Comparison of ENCODE assay signal across 33 cellular contexts in the genomic region with DNA sequence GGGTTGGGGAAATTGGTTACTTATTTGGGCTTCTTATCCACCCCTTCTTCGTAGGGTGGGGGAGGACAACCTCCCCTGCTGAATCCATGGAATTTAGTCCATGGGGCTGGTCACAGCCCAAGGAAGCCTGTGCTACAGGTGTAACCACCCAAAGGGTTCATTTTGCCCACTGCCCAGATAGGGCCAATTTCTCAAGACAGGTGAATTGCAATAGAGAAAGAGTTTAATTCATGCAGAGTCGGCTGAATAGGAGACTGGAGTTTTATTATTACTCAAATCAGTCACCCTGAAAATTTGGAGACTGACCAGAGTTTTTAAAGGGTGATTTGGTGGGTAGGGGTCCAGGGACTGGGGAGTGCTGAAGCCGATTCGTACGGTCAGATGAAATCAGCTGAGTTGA.
A peak's percentile ranks its signal among the peaks of the same experiment; 100 is the strongest.
DNase-seq lines count a peak whose midpoint lies in the region; ATAC-seq and TF ChIP-seq lines count a peak whose summit lies in the region.
"Had no signal": no experiment of that assay in that cellular context is flagged by ENCODE, and none has a peak within 500 bp of the region (broad histone marks: within the 10 kb centered on the region; RNA-seq: fewer than 3 reads in every experiment).

No MANE protein-coding gene starts in this region.

- DNase-seq in GM23338 (ENCODE audit: low spot score): no peak
- no peak for DNase-seq in AG08396 (ENCODE audit: low spot score)
- no peak for DNase-seq in HUDEP-2 (lab: John Stamatoyannopoulos, UW; ENCODE audit: unreplicated experiment in 76 of 76)
- DNase-seq in endothelial cell (ENCODE audit: low spot score): no peak
- DNase-seq: 8988T; ACHN; AML-193; BE2C; C1 segment of cervical spinal cord; Caco-2; Calu3; CD4-positive, alpha-beta memory T cell; CD4-positive, alpha-beta T cell; CD4-positive, CD25-positive, alpha-beta regulatory T cell; CD8-positive, alpha-beta memory T cell; CD8-positive, alpha-beta T cell; COR-L47; DMS 273 treated with DMSO at 0.1 percent for 48 hours; DMS153; DMS53; DMS79; DMS79 treated with DMSO at 0.1 percent for 48 hours; DND-41; EL had no signal

- H3K79me2 ChIP-seq in GM23338 (replicated peaks; ENCODE audit: insufficient read depth): no peaks in the 10 kb centered on the region

- no peak for TF ChIP-seq CTCF in GM23338 (conservative IDR thresholded peaks at IDR 0.05; ENCODE audit: low read depth in 2 of 2)
- no peak for TF ChIP-seq CTCF in HEK293 (tag by site-specific recombination; IDR thresholded peaks at IDR 0.05)
- TF ChIP-seq CTCF in endothelial cell (IDR thresholded peaks at IDR 0.05; ENCODE audit: unreplicated experiment): no peak

- peaks cover 4% of the 10 kb centered on the region; the same call in 1 of the 2 replicates for H3K9me2 ChIP-seq in GM23338 (ENCODE audit: insufficient read depth)

- H3K9ac ChIP-seq in BLaER1: no peak overlapping the region
- H3K9ac ChIP-seq in BLaER1 treated with 17β-estradiol and CSF1 and Interleukin-3, amounts not matched to agents 10 nM and 100 nM: no peak overlapping the region

- H3K9me3 ChIP-seq in BLaER1 (peaks cover 24% of the 10 kb centered on the region), HEK293 (ENCODE audit: control insufficient read depth, insufficient read depth, low read depth, low read length) (no peaks in the 10 kb centered on the region)
- H3K9me3 ChIP-seq in BLaER1 treated with 17β-estradiol and CSF1 and Interleukin-3, amounts not matched to agents 10 nM and 100 nM (replicated peaks in 1 of 11): peaks cover 22 to 34% (median 25%) of the 10 kb centered on the region in 11 experiments

- H3K27me3 Mint-ChIP-seq in GM23338 (ENCODE audit: insufficient read depth, low read depth, poor library complexity) (peaks cover 1% of the 10 kb centered on the region), endothelial cell (ENCODE audit: unreplicated experiment) (no peaks in the 10 kb centered on the region)

- H3K4me3 ChIP-seq in BLaER1: 0 out of 2 replicates have a peak overlapping the region, but pooled peaks have one; percentile 22
- no peak overlapping the region for H3K4me3 ChIP-seq in BLaER1 treated with 17β-estradiol and CSF1 and Interleukin-3, amounts not matched to agents 10 nM and 100 nM
- no peak overlapping the region for H3K4me3 ChIP-seq in GM23338
- H3K4me3 ChIP-seq in HEK293 (ENCODE audit: low read depth, low read length): no peak overlapping the region
- H3K4me3 ChIP-seq: A549 had no signal

- H3K4me1 ChIP-seq in BLaER1 (peaks cover 27% of the 10 kb centered on the region), GM23338 (ENCODE audit: insufficient read depth) (no peaks in the 10 kb centered on the region), HEK293 (ENCODE audit: control insufficient read depth, insufficient read depth, low read length) (no peaks in the 10 kb centered on the region)
- peaks cover 12 to 21% (median 16%) of the 10 kb centered on the region in 10 experiments; a peak in 19 of 20 replicates for H3K4me1 ChIP-seq in BLaER1 treated with 17β-estradiol and CSF1 and Interleukin-3, amounts not matched to agents 10 nM and 100 nM
- H3K4me1 ChIP-seq: A549, BE2C, Caco-2 had no signal

- H3K27ac Mint-ChIP-seq in GM23338: no peak overlapping the region
- H3K27ac Mint-ChIP-seq in endothelial cell (ENCODE audit: unreplicated experiment): no peak overlapping the region
- H3K27ac Mint-ChIP-seq: B cell; CD14-positive monocyte; CD4-positive, alpha-beta memory T cell; CD4-positive, alpha-beta T cell; CD4-positive, CD25-positive, alpha-beta regulatory T cell; CD8-positive, alpha-beta memory T cell; CD8-positive, alpha-beta T cell had no signal

- H3K36me3 Mint-ChIP-seq in GM23338 (ENCODE audit: low read depth): peaks cover 14% of the 10 kb centered on the region
- H3K36me3 Mint-ChIP-seq in endothelial cell (ENCODE audit: low read depth, unreplicated experiment): no peaks in the 10 kb centered on the region
- H3K36me3 Mint-ChIP-seq: CD14-positive monocyte; CD4-positive, CD25-positive, alpha-beta regulatory T cell; CD8-positive, alpha-beta memory T cell; CD8-positive, alpha-beta T cell had no signal

- CTCF ChIA-PET in HEK293 (lab: Yijun Ruan, JAX): no interaction called here

- H3K4me3 Mint-ChIP-seq in GM23338 (no peak overlapping the region), endothelial cell (ENCODE audit: unreplicated experiment) (no peak overlapping the region)
- H3K4me3 Mint-ChIP-seq: B cell; CD14-positive monocyte; CD4-positive, alpha-beta memory T cell; CD4-positive, alpha-beta T cell; CD4-positive, CD25-positive, alpha-beta regulatory T cell; CD8-positive, alpha-beta memory T cell; CD8-positive, alpha-beta T cell had no signal

- peak overlapping the region; percentile 18 for H2AFZ ChIP-seq in GM23338

- H3K27me3 ChIP-seq in BLaER1: no peaks in the 10 kb centered on the region
- H3K27me3 ChIP-seq in BLaER1 treated with 17β-estradiol and CSF1 and Interleukin-3, amounts not matched to agents 10 nM and 100 nM: no peaks in the 10 kb centered on the region
- no peaks in the 10 kb centered on the region for H3K27me3 ChIP-seq in GM23338 (ENCODE audit: insufficient read depth)
- H3K27me3 ChIP-seq: BE2C had no signal

- H3K4me1 Mint-ChIP-seq in GM23338 (peaks cover 7% of the 10 kb centered on the region; the same call in 1 of the 3 replicates), endothelial cell (ENCODE audit: unreplicated experiment) (peaks cover 8% of the 10 kb centered on the region)
- H3K4me1 Mint-ChIP-seq: B cell; CD14-positive monocyte; CD4-positive, alpha-beta memory T cell; CD4-positive, CD25-positive, alpha-beta regulatory T cell; CD8-positive, alpha-beta memory T cell had no signal

- H3K4me2 ChIP-seq in BLaER1 (peak overlapping the region; percentile 64), GM23338 (no peak overlapping the region)
- peak overlapping the region in 9 of 11 experiments; percentile 15 to 74 (median 58); a peak in 17 of 22 replicates for H3K4me2 ChIP-seq in BLaER1 treated with 17β-estradiol and CSF1 and Interleukin-3, amounts not matched to agents 10 nM and 100 nM
- H3K4me2 ChIP-seq: A549 had no signal

- no peaks in the 10 kb centered on the region for H3K36me3 ChIP-seq in BLaER1
- H3K36me3 ChIP-seq in BLaER1 treated with 17β-estradiol and CSF1 and Interleukin-3, amounts not matched to agents 10 nM and 100 nM: no peaks in the 10 kb centered on the region
- no peaks in the 10 kb centered on the region for H3K36me3 ChIP-seq in GM23338 (ENCODE audit: insufficient read depth)
- H3K36me3 ChIP-seq in HEK293 (ENCODE audit: control insufficient read depth in 2 of 2, insufficient read depth in 1 of 2, low read length in 2 of 2): no peaks in the 10 kb centered on the region
- H3K36me3 ChIP-seq: BE2C had no signal

- POLR2A ChIA-PET in HEK293 (lab: Yijun Ruan, JAX): no interaction called here

- H4K20me1 ChIP-seq in BLaER1 (no peaks in the 10 kb centered on the region), GM23338 (replicated peaks; ENCODE audit: insufficient read depth) (no peaks in the 10 kb centered on the region)
- H4K20me1 ChIP-seq in BLaER1 treated with 17β-estradiol and CSF1 and Interleukin-3, amounts not matched to agents 10 nM and 100 nM: no peaks in the 10 kb centered on the region

- ATAC-seq in GM23338: no peak
- no peak for ATAC-seq in SK-N-SH treated with all-trans-retinoic acid at 6 μM for 48 hours
- ATAC-seq: A549; CD8-positive, alpha-beta T cell had no signal

- H3K9me3 Mint-ChIP-seq in GM23338 (peaks cover 18% of the 10 kb centered on the region), endothelial cell (ENCODE audit: unreplicated experiment) (no peaks in the 10 kb centered on the region)

- H3F3A ChIP-seq in GM23338 (replicated peaks; ENCODE audit: low read depth): no peaks in the 10 kb centered on the region

- H3K27ac ChIP-seq in BLaER1 (0 out of 2 replicates have a peak overlapping the region, but pooled peaks have one; percentile 13), GM23338 (ENCODE audit: low read depth) (no peak overlapping the region), HEK293 (ENCODE audit: extremely low read depth, low read depth, low read length) (no peak overlapping the region)
- no peak overlapping the region for H3K27ac ChIP-seq in BLaER1 treated with 17β-estradiol and CSF1 and Interleukin-3, amounts not matched to agents 10 nM and 100 nM
- H3K27ac ChIP-seq: 22Rv1, A549, C4-2B had no signal

TF ChIP-seq in GM23338, 12 proteins besides CTCF, POLR2A, EP300 and RAD21 (continues in another document):
- TF ChIP-seq, protein P1, sequence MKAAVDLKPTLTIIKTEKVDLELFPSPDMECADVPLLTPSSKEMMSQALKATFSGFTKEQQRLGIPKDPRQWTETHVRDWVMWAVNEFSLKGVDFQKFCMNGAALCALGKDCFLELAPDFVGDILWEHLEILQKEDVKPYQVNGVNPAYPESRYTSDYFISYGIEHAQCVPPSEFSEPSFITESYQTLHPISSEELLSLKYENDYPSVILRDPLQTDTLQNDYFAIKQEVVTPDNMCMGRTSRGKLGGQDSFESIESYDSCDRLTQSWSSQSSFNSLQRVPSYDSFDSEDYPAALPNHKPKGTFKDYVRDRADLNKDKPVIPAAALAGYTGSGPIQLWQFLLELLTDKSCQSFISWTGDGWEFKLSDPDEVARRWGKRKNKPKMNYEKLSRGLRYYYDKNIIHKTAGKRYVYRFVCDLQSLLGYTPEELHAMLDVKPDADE (IDR thresholded peaks at IDR 0.05): no peak
- no peak for TF ChIP-seq ZNF114 (CRISPR knock-in tag; IDR thresholded peaks at IDR 0.05)

TF ChIP-seq in SK-N-SH treated with all-trans-retinoic acid at 6 μM for 48 hours, 23 proteins besides CTCF, POLR2A, EP300 and RAD21 (continues in another document):
- TF ChIP-seq ZC3H10 (CRISPR knock-in tag; IDR thresholded peaks at IDR 0.05): no peak
- TF ChIP-seq, protein P2, sequence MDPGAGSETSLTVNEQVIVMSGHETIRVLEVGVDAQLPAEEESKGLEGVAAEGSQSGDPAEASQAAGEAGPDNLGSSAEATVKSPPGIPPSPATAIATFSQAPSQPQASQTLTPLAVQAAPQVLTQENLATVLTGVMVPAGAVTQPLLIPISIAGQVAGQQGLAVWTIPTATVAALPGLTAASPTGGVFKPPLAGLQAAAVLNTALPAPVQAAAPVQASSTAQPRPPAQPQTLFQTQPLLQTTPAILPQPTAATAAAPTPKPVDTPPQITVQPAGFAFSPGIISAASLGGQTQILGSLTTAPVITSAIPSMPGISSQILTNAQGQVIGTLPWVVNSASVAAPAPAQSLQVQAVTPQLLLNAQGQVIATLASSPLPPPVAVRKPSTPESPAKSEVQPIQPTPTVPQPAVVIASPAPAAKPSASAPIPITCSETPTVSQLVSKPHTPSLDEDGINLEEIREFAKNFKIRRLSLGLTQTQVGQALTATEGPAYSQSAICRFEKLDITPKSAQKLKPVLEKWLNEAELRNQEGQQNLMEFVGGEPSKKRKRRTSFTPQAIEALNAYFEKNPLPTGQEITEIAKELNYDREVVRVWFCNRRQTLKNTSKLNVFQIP (CRISPR knock-in tag; IDR thresholded peaks at IDR 0.05; ENCODE audit: borderline replicate concordance, low read depth): no peak
